In genomic region chr17:38883592-38884526, GRCh38 we compare ENCODE assay signal across 9 cellular contexts. TPM values are rescaled to one million over a fixed set of nuclear protein-coding genes. Genes with fewer than 3 reads are reported as not detected.
A peak's percentile ranks its signal among the peaks of the same experiment; 100 is the strongest.
DNase-seq lines count a peak whose midpoint lies in the region; TF ChIP-seq lines count a peak whose summit lies in the region.
"Had no signal": no experiment of that assay in that cellular context is flagged by ENCODE, and none has a peak within 500 bp of the region (broad histone marks: within the 10 kb centered on the region; RNA-seq: fewer than 3 reads in every experiment).

No MANE protein-coding gene starts in this region.

- BruUV-seq in A673 (replicated peaks; lab: Mats Ljungman, UMichigan): no TSS peak

- H3K36me3 ChIP-seq in esophagus (ENCODE audit: control insufficient read depth in 2 of 2, insufficient read depth in 2 of 2, low read length in 1 of 2): peaks cover 3 to 31% of the 10 kb centered on the region in 2 donors
- H3K36me3 ChIP-seq in neuronal stem cell (replicated peaks in 1 of 2; ENCODE audit: control insufficient read depth in 2 of 2, insufficient read depth in 2 of 2, low read length in 2 of 2): peaks cover 5 to 55% of the 10 kb centered on the region in 2 donors
- no peaks in the 10 kb centered on the region for H3K36me3 ChIP-seq in A673 (ENCODE audit: insufficient read depth, low read length, poor library complexity, severe bottlenecking)

- TF ChIP-seq CTCF in A673 (conservative IDR thresholded peaks at IDR 0.05; ENCODE audit: low read depth, low read length): no peak

- 61 to 63% methylated on average over 17 to 19 of the region's 19 CpGs for WGBS in esophagus, 2 donors
- no CpG with 5 or more reads among the region's 19 CpGs for WGBS in neuronal stem cell (ENCODE audit: extremely low coverage in 2 of 2, insufficient read length in 2 of 2, insufficient replicate concordance in 1 of 2), 2 donors

- H2BK5ac ChIP-seq in neuronal stem cell (ENCODE audit: low read length): no peak overlapping the region

- no peak overlapping the region for H3K23ac ChIP-seq in neuronal stem cell (ENCODE audit: low read depth, low read length, poor library complexity)

- no peak overlapping the region for H2BK12ac ChIP-seq in neuronal stem cell (ENCODE audit: low read length)

- POLR2A ChIA-PET in A673 (lab: Charles Lee; ENCODE audit: low non-redundant PET): interaction anchor here (0.6 kb wide), 1 partner anchor 25 kb away, joined by 3 read pairs; no protein-coding TSS in a partner anchor

- H2BK15ac ChIP-seq in neuronal stem cell (ENCODE audit: low read length): no peak overlapping the region

- H3K27ac ChIP-seq in esophagus (ENCODE audit: low read depth in 2 of 2, low read length in 1 of 2): peak overlapping the region; percentile 9 to 69
- H3K27ac ChIP-seq in neuronal stem cell (replicated peaks; ENCODE audit: low read length): peak overlapping the region; percentile 85
- H3K27ac ChIP-seq in A673 (ENCODE audit: low read depth, low read length, poor library complexity, severe bottlenecking): no peak overlapping the region

- H2AK5ac ChIP-seq in neuronal stem cell (ENCODE audit: low read depth, low read length): peak overlapping the region; percentile 8

- peak; percentile 57 for DNase-seq in Daoy (ENCODE audit: low read depth)
- DNase-seq in SW480 (ENCODE audit: low spot score): peak; percentile 44
- no peak for DNase-seq in neuronal stem cell (ENCODE audit: low spot score)
- no peak for DNase-seq in A673 (ENCODE audit: low spot score)
- no peak for DNase-seq in globus pallidus (ENCODE audit: low spot score)
- no peak for DNase-seq in HCEC 1CT
- no peak for DNase-seq in germinal center (ENCODE audit: low spot score)
- DNase-seq: MG63 had no signal

- no peaks in the 10 kb centered on the region for H3K9me3 ChIP-seq in esophagus (ENCODE audit: control insufficient read depth in 2 of 2, insufficient read depth in 1 of 2, low read depth in 1 of 2, low read length in 1 of 2)
- no peaks in the 10 kb centered on the region for H3K9me3 ChIP-seq in neuronal stem cell (replicated peaks in 1 of 2; ENCODE audit: control insufficient read depth in 2 of 2, insufficient read depth in 1 of 2, low read depth in 1 of 2, low read length in 2 of 2)
- H3K9me3 ChIP-seq in A673 (ENCODE audit: low read depth, low read length, poor library complexity, severe bottlenecking): no peaks in the 10 kb centered on the region
- H3K9me3 ChIP-seq: MG63 had no signal

- peak overlapping the region; percentile 16 for H2AFZ ChIP-seq in neuronal stem cell (ENCODE audit: low read length)

- intact Hi-C loops in A673 (cut with micrococcal nuclease; ENCODE audit: unreplicated experiment): no loop called here

- H3K18ac ChIP-seq in neuronal stem cell (ENCODE audit: low read length): peak overlapping the region; percentile 80

- no peak overlapping the region for H3K4ac ChIP-seq in neuronal stem cell (ENCODE audit: low read length)

- H3K79me1 ChIP-seq in neuronal stem cell (ENCODE audit: low read depth, low read length): peaks cover 13% of the 10 kb centered on the region

- H3K27me3 ChIP-seq in esophagus (ENCODE audit: control insufficient read depth in 1 of 2, insufficient read depth in 2 of 2, low read length in 2 of 2) (no peaks in the 10 kb centered on the region), neuronal stem cell (ENCODE audit: control insufficient read depth in 3 of 3, insufficient read depth in 3 of 3, low read depth in 1 of 3, low read length in 3 of 3) (no peaks in the 10 kb centered on the region), A673 (replicated peaks; ENCODE audit: insufficient read depth, low read depth, low read length, poor library complexity) (no peaks in the 10 kb centered on the region)
- H3K27me3 ChIP-seq: MG63 had no signal

- H2BK120ac ChIP-seq in neuronal stem cell (ENCODE audit: low read depth, low read length): no peak overlapping the region

- H4K91ac ChIP-seq in neuronal stem cell (ENCODE audit: low read depth, low read length, poor library complexity): no peak overlapping the region

- H3K9ac ChIP-seq in neuronal stem cell (ENCODE audit: low read depth, low read length, poor library complexity): no peak overlapping the region

- H3K4me1 ChIP-seq in esophagus (ENCODE audit: control insufficient read depth in 2 of 2, insufficient read depth in 2 of 2, low read length in 1 of 2) (peaks cover 21 to 22% of the 10 kb centered on the region in 2 donors), neuronal stem cell (ENCODE audit: control insufficient read depth in 2 of 2, insufficient read depth in 1 of 2, low read depth in 1 of 2, low read length in 2 of 2) (peaks cover 53 to 62% of the 10 kb centered on the region in 2 donors), A673 (ENCODE audit: insufficient read depth, low read length, poor library complexity, severe bottlenecking) (peaks cover 24% of the 10 kb centered on the region)

- H3K4me2 ChIP-seq in neuronal stem cell (ENCODE audit: insufficient read depth, low read length, poor library complexity, severe bottlenecking): peak overlapping the region; percentile 29

- no peak overlapping the region for H4K8ac ChIP-seq in neuronal stem cell (ENCODE audit: low read depth, low read length)

- H3K4me3 ChIP-seq in esophagus (ENCODE audit: low read depth in 1 of 2, low read length in 2 of 2) (no peak overlapping the region), neuronal stem cell (ENCODE audit: low read length in 2 of 2) (no peak overlapping the region), A673 (ENCODE audit: low read depth, low read length, poor library complexity, severe bottlenecking) (no peak overlapping the region)
- H3K4me3 ChIP-seq: MG63 had no signal

- H3K14ac ChIP-seq in neuronal stem cell (ENCODE audit: low read length): no peak overlapping the region

- CTCF ChIA-PET in A673 (lab: Charles Lee): no interaction called here

RNA-seq across cellular contexts. Expression of gene LASP1, which starts 14.0 kb away (rescaled TPM):
- 71.0 and 77.9 TPM in 2 replicates for total RNA-seq in Daoy (2014; rRNA removed; shearing (Covaris generic))
- polyA plus RNA-seq in esophagus: 10 to 100 TPM; 26.5 to 33.0 TPM
- polyA plus RNA-seq in neuronal stem cell (2013, experiment 1 of 2): 77.5 TPM
- 79.6 TPM for polyA plus RNA-seq in neuronal stem cell (2013, experiment 2 of 2)
- total RNA-seq in A673 (2021): 76.9 and 78.3 TPM in 2 replicates

RNA-seq across cellular contexts. Expression of gene RPL23, which starts 30.3 kb away (rescaled TPM):
- 1,167 and 1,311 TPM in 2 replicates for total RNA-seq in Daoy (2014; rRNA removed; shearing (Covaris generic))
- 1,000 to 10,000 TPM; 2,779 to 3,117 TPM for polyA plus RNA-seq in esophagus
- 5,636 TPM for polyA plus RNA-seq in neuronal stem cell (2013, experiment 1 of 2)
- 5,601 TPM for polyA plus RNA-seq in neuronal stem cell (2013, experiment 2 of 2)
- total RNA-seq in A673 (2021): 764 and 879 TPM in 2 replicates

RNA-seq across cellular contexts. Expression of gene CWC25, which starts 58.7 kb away (rescaled TPM):
- 9.8 and 17.3 TPM in 2 replicates for total RNA-seq in Daoy (2014; rRNA removed; shearing (Covaris generic))
- 10 to 100 TPM; 15.2 to 21.0 TPM for polyA plus RNA-seq in esophagus
- polyA plus RNA-seq in neuronal stem cell (2013, experiment 1 of 2): 17.2 TPM
- 18.3 TPM for polyA plus RNA-seq in neuronal stem cell (2013, experiment 2 of 2)
- 13.5 and 14.1 TPM in 2 replicates for total RNA-seq in A673 (2021)

Comparison
In these comparisons a context has a peak if more than half of its experiments do, and no peak if none do; other contexts are left out.
1. DNase-seq: peak in Daoy (single experiment) and SW480 (single experiment); none in neuronal stem cell (single experiment), A673 (single experiment), globus pallidus (single experiment), HCEC 1CT (single experiment) and germinal center (single experiment).